ENCODE assay signal across 1 cellular context in genomic region chr5:43201442-43201841, GRCh38. TPM values are rescaled to one million over a fixed set of nuclear protein-coding genes. Genes with fewer than 3 reads are reported as not detected.
"Had no signal": no experiment of that assay in that cellular context is flagged by ENCODE, and none has a peak within 500 bp of the region (broad histone marks: within the 10 kb centered on the region; RNA-seq: fewer than 3 reads in every experiment).

No MANE protein-coding gene starts in this region.

RNA-seq across cellular contexts. Expression of gene NIM1K, which starts 9.4 kb away (rescaled TPM):
- total RNA-seq: ascending aorta had no signal
